Comparison of ENCODE assay signal across 19 cellular contexts in genomic region chr22:25542720-25543402, GRCh38. TPM values are rescaled to one million over a fixed set of nuclear protein-coding genes. Genes with fewer than 3 reads are reported as not detected.
DNase-seq lines count a peak whose midpoint lies in the region; ATAC-seq and TF ChIP-seq lines count a peak whose summit lies in the region.
"Had no signal": no experiment of that assay in that cellular context is flagged by ENCODE, and none has a peak within 500 bp of the region (broad histone marks: within the 10 kb centered on the region; RNA-seq: fewer than 3 reads in every experiment).

No MANE protein-coding gene starts in this region.

- H3K27ac Mint-ChIP-seq in WTC11: 0 out of 2 replicates have a peak overlapping the region, but pooled peaks have one; percentile 7
- H3K27ac Mint-ChIP-seq: CD8-positive, alpha-beta T cell had no signal

- CTCF ChIA-PET in HEK293 (lab: Yijun Ruan, JAX): interaction anchor here (1.4 kb wide), 1 partner anchor 11 kb away, joined by 4 read pairs; no protein-coding TSS in a partner anchor
- CTCF ChIA-PET in WTC11 (lab: Charles Lee): interaction anchor here (1.1 to 2.0 kb wide), 7 partner anchors 9 to 184 kb away, joined by 3 to 13 read pairs (median 6); no protein-coding TSS in a partner anchor
- CTCF ChIA-PET in GM10248 (lab: Yijun Ruan, JAX): interaction anchor here (1.0 to 1.9 kb wide), 6 partner anchors 8 to 230 kb away, joined by 3 to 5 read pairs (median 4); no protein-coding TSS in a partner anchor

- no peak for TF ChIP-seq CTCF in HEK293 (tag by site-specific recombination; IDR thresholded peaks at IDR 0.05)
- TF ChIP-seq CTCF in WTC11 (IDR thresholded peaks at IDR 0.05): no peak
- TF ChIP-seq CTCF in GM10248 (IDR thresholded peaks at IDR 0.05; ENCODE audit: control extremely low read depth, extremely low read depth, low read depth, missing control alignments): no peak
- TF ChIP-seq CTCF in Peyer's patch (IDR thresholded peaks at IDR 0.05): no peak

- H3K27me3 ChIP-seq in Peyer's patch: no peaks in the 10 kb centered on the region
- H3K27me3 ChIP-seq: BLaER1 treated with 17β-estradiol and CSF1 and Interleukin-3, amounts not matched to agents 10 nM and 100 nM had no signal

- H3K36me3 ChIP-seq in HEK293 (ENCODE audit: control insufficient read depth in 2 of 2, insufficient read depth in 1 of 2, low read length in 2 of 2) (no peaks in the 10 kb centered on the region), Peyer's patch (no peaks in the 10 kb centered on the region)
- H3K36me3 ChIP-seq: BLaER1 treated with 17β-estradiol and CSF1 and Interleukin-3, amounts not matched to agents 10 nM and 100 nM had no signal

- TF ChIP-seq POLR2A in Peyer's patch (IDR thresholded peaks at IDR 0.05): no peak

- no peak overlapping the region for H3K4me3 Mint-ChIP-seq in WTC11
- H3K4me3 Mint-ChIP-seq: CD8-positive, alpha-beta T cell had no signal

- intact Hi-C loops in left ventricle myocardium superior (cut with micrococcal nuclease) (no loop called here), head of caudate nucleus (cut with DNase I) (no loop called here)

- H3K9me3 Mint-ChIP-seq in WTC11: peaks cover 9% of the 10 kb centered on the region
- H3K9me3 Mint-ChIP-seq: CD8-positive, alpha-beta T cell had no signal

- ATAC-seq in WTC11: no peak
- peak; percentile 71 for ATAC-seq in left ventricle myocardium superior
- ATAC-seq: CD8-positive, alpha-beta T cell had no signal

- H3K36me3 Mint-ChIP-seq in WTC11: no peaks in the 10 kb centered on the region
- H3K36me3 Mint-ChIP-seq: CD8-positive, alpha-beta T cell had no signal

- H3K9me3 ChIP-seq in HEK293 (ENCODE audit: control insufficient read depth, insufficient read depth, low read depth, low read length): no peaks in the 10 kb centered on the region
- H3K9me3 ChIP-seq in Peyer's patch: no peaks in the 10 kb centered on the region

- POLR2A ChIA-PET in HEK293 (lab: Yijun Ruan, JAX): no interaction called here
- POLR2A ChIA-PET in WTC11 (lab: Charles Lee): no interaction called here
- POLR2A ChIA-PET in GM10248 (lab: Yijun Ruan, JAX): no interaction called here

- DNase-seq in WTC11 (ENCODE audit: low spot score) (no peak), left ventricle myocardium superior (no peak), pons (ENCODE audit: low spot score) (peak; percentile 28), head of caudate nucleus (no peak), GM10248 (ENCODE audit: extremely low spot score) (no peak), Peyer's patch (no peak)
- DNase-seq: Calu3; CD8-positive, alpha-beta T cell; GF-D8; GOT3; NCI-H1092 treated with DMSO at 0.1 percent for 48 hours; NCI-H187; NCI-H226; NCI-H524; NCI-H82; OCI-M1; SIG-M5 had no signal

- no peak overlapping the region for H3K4me3 ChIP-seq in HEK293 (ENCODE audit: low read depth, low read length)
- H3K4me3 ChIP-seq in Peyer's patch: no peak overlapping the region
- H3K4me3 ChIP-seq: BLaER1 treated with 17β-estradiol and CSF1 and Interleukin-3, amounts not matched to agents 10 nM and 100 nM had no signal

- H3K4me1 Mint-ChIP-seq in WTC11: peaks cover 5% of the 10 kb centered on the region

- H3K27ac ChIP-seq in HEK293 (ENCODE audit: extremely low read depth, low read depth, low read length) (no peak overlapping the region), Peyer's patch (no peak overlapping the region)
- H3K27ac ChIP-seq: BLaER1 treated with 17β-estradiol and CSF1 and Interleukin-3, amounts not matched to agents 10 nM and 100 nM had no signal

- no peaks in the 10 kb centered on the region; the same call in none of the 2 replicates for H3K27me3 Mint-ChIP-seq in WTC11 (ENCODE audit: low read depth)

- H3K4me1 ChIP-seq in HEK293 (ENCODE audit: control insufficient read depth, insufficient read depth, low read length): peaks cover 7% of the 10 kb centered on the region
- H3K4me1 ChIP-seq in Peyer's patch: no peaks in the 10 kb centered on the region

TF ChIP-seq in HEK293, 187 proteins besides CTCF, POLR2A, EP300 and RAD21:
- TF ChIP-seq ZNF132 (tag by site-specific recombination; IDR thresholded peaks at IDR 0.05; ENCODE audit: borderline replicate concordance): no peak
- TF ChIP-seq ZNF623 (tag by site-specific recombination; IDR thresholded peaks at IDR 0.05): peak; percentile 96
- TF ChIP-seq ZNF544 (tag by site-specific recombination; IDR thresholded peaks at IDR 0.05): no peak
- no peak for TF ChIP-seq ZNF776 (tag by site-specific recombination; IDR thresholded peaks at IDR 0.05; ENCODE audit: borderline replicate concordance)
- TF ChIP-seq ZNF366 (tag by site-specific recombination; conservative IDR thresholded peaks at IDR 0.05): no peak
- no peak for TF ChIP-seq ZSCAN30 (tag by site-specific recombination; IDR thresholded peaks at IDR 0.05)
- TF ChIP-seq ZNF391 (tag by site-specific recombination; IDR thresholded peaks at IDR 0.05; ENCODE audit: borderline replicate concordance, low read depth): no peak
- TF ChIP-seq ZNF292 (tag by site-specific recombination; IDR thresholded peaks at IDR 0.05; ENCODE audit: borderline replicate concordance, low read depth): no peak

TF ChIP-seq in WTC11, 78 proteins besides CTCF, POLR2A, EP300 and RAD21:
- TF ChIP-seq GTF2I (CRISPR knock-in tag; conservative IDR thresholded peaks at IDR 0.05) (0 out of 2 replicates have a peak, but pooled peaks have one; percentile 43), ZNF423 (CRISPR knock-in tag; IDR thresholded peaks at IDR 0.05) (no peak), SP1 (CRISPR knock-in tag; conservative IDR thresholded peaks at IDR 0.05) (no peak)
- TF ChIP-seq, protein P1, sequence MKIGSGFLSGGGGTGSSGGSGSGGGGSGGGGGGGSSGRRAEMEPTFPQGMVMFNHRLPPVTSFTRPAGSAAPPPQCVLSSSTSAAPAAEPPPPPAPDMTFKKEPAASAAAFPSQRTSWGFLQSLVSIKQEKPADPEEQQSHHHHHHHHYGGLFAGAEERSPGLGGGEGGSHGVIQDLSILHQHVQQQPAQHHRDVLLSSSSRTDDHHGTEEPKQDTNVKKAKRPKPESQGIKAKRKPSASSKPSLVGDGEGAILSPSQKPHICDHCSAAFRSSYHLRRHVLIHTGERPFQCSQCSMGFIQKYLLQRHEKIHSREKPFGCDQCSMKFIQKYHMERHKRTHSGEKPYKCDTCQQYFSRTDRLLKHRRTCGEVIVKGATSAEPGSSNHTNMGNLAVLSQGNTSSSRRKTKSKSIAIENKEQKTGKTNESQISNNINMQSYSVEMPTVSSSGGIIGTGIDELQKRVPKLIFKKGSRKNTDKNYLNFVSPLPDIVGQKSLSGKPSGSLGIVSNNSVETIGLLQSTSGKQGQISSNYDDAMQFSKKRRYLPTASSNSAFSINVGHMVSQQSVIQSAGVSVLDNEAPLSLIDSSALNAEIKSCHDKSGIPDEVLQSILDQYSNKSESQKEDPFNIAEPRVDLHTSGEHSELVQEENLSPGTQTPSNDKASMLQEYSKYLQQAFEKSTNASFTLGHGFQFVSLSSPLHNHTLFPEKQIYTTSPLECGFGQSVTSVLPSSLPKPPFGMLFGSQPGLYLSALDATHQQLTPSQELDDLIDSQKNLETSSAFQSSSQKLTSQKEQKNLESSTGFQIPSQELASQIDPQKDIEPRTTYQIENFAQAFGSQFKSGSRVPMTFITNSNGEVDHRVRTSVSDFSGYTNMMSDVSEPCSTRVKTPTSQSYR (CRISPR knock-in tag; IDR thresholded peaks at IDR 0.05): no peak
TF ChIP-seq in WTC11: peak in this region for 1.

RNA-seq across cellular contexts. Expression of gene GRK3, which starts 21.6 kb away (rescaled TPM):
- total RNA-seq in WTC11 (2021) (25.7 to 27.1 TPM (median 25.8 TPM) in 3 replicates), left ventricle myocardium superior (4.3 TPM), Peyer's patch (10 to 100 TPM in 1 of 4 donors, 1 to 10 TPM in 3; 2.0 to 12.4 (median 3.6) TPM)
